8 cellular contexts compared by ENCODE assay signal in genomic region chr5:36723921-36724320, GRCh38.
DNase-seq lines count a peak whose midpoint lies in the region; ATAC-seq and TF ChIP-seq lines count a peak whose summit lies in the region.

No MANE protein-coding gene starts in this region.

- ATAC-seq in GM18502 (IDR thresholded peaks at IDR 0.05; ENCODE audit: poor library complexity, unreplicated experiment) (peak; percentile 47), GM21367 (IDR thresholded peaks at IDR 0.05; ENCODE audit: unreplicated experiment) (peak; percentile 43), HG03460 (IDR thresholded peaks at IDR 0.05; ENCODE audit: unreplicated experiment) (peak; percentile 54), left lung (peak; percentile 52)

- H3K4me3 ChIP-seq in left lung (peak overlapping the region in 1 of 2 donors; percentile 27), coronary artery (no peak overlapping the region), neural progenitor cell (no peak overlapping the region), H7 (ENCODE audit: insufficient read depth, low read depth, low read length) (no peak overlapping the region)

- peaks cover 2% of the 10 kb centered on the region for H3K27me3 Mint-ChIP-seq in neural progenitor cell (ENCODE audit: insufficient read depth, low read depth)

- no peak overlapping the region for H3K27ac Mint-ChIP-seq in neural progenitor cell

- no peak overlapping the region for H3K4me3 Mint-ChIP-seq in neural progenitor cell

- H3K36me3 ChIP-seq in left lung: no peaks in the 10 kb centered on the region
- no peaks in the 10 kb centered on the region for H3K36me3 ChIP-seq in neural progenitor cell
- H3K36me3 ChIP-seq in H7 (replicated peaks; ENCODE audit: control insufficient read depth, insufficient read depth, low read length): no peaks in the 10 kb centered on the region

- H3K4me2 ChIP-seq in neural progenitor cell: no peak overlapping the region

- no peak for DNase-seq in left lung
- DNase-seq in NCI-H1092 treated with DMSO at 0.1 percent for 48 hours (lab: John Stamatoyannopoulos, UW): no peak
- DNase-seq in coronary artery (ENCODE audit: low spot score): no peak
- DNase-seq in neural progenitor cell (ENCODE audit: low spot score): no peak
- DNase-seq in H7: no peak

- H4K20me1 ChIP-seq in neural progenitor cell (ENCODE audit: low read depth): no peaks in the 10 kb centered on the region

- peaks cover 0 to 5% of the 10 kb centered on the region in 2 donors for H3K4me1 ChIP-seq in left lung
- H3K4me1 ChIP-seq in neural progenitor cell: no peaks in the 10 kb centered on the region

- H3K4me1 Mint-ChIP-seq in neural progenitor cell: peaks cover 13% of the 10 kb centered on the region

- no peak overlapping the region for H3K9ac ChIP-seq in neural progenitor cell

- H3K27ac ChIP-seq in left lung (peak overlapping the region; percentile 23 to 84), coronary artery (no peak overlapping the region), neural progenitor cell (no peak overlapping the region)

- no peaks in the 10 kb centered on the region for H3F3A ChIP-seq in neural progenitor cell (ENCODE audit: low read depth)

- no peaks in the 10 kb centered on the region for H3K9me3 Mint-ChIP-seq in neural progenitor cell

- TF ChIP-seq CTCF in left lung (IDR thresholded peaks at IDR 0.05) (no peak), coronary artery (IDR thresholded peaks at IDR 0.05) (no peak), neural progenitor cell (IDR thresholded peaks at IDR 0.05) (no peak)

- intact Hi-C loops in left lung (cut with DNase I): no loop called here

- H3K36me3 Mint-ChIP-seq in neural progenitor cell: no peaks in the 10 kb centered on the region

- H3K79me2 ChIP-seq in neural progenitor cell (ENCODE audit: low read depth): no peaks in the 10 kb centered on the region

- no peaks in the 10 kb centered on the region for H3K9me3 ChIP-seq in left lung
- H3K9me3 ChIP-seq in neural progenitor cell (ENCODE audit: low read depth): no peaks in the 10 kb centered on the region

- H2AFZ ChIP-seq in neural progenitor cell (replicated peaks): no peak overlapping the region

- H3K27me3 ChIP-seq in left lung (no peaks in the 10 kb centered on the region), neural progenitor cell (no peaks in the 10 kb centered on the region), H7 (ENCODE audit: control insufficient read depth, insufficient read depth, low read length) (no peaks in the 10 kb centered on the region)

Comparison
In these comparisons a context has a peak if more than half of its experiments do, and no peak if none do; other contexts are left out.
1. H3K27ac ChIP-seq: peak in left lung (2 of 2); none in coronary artery (0 of 2) and neural progenitor cell (single experiment).
2. Peak in every context shown above with its lines, with median percentiles within 50 percentile points of each other: ATAC-seq.